In genomic region chr7:107579546-107579880, GRCh38 we compare ENCODE assay signal across 8 cellular contexts. TPM values are rescaled to one million over a fixed set of nuclear protein-coding genes. Genes with fewer than 3 reads are reported as not detected.
A peak's percentile ranks its signal among the peaks of the same experiment; 100 is the strongest.
DNase-seq lines count a peak whose midpoint lies in the region; ATAC-seq and TF ChIP-seq lines count a peak whose summit lies in the region.

No MANE protein-coding gene starts in this region.

- H3K79me2 ChIP-seq in MM.1S (ENCODE audit: low read length) = peaks cover 6% of the 10 kb centered on the region; the same call in 1 of the 2 replicates

- H3K9ac ChIP-seq in MM.1S (ENCODE audit: low read length) (peak overlapping the region; percentile 62), duodenal mucosa (ENCODE audit: low read depth in 1 of 2, low read length in 2 of 2) (peak overlapping the region; percentile 90 to 92)

- H3K9me3 ChIP-seq in Caco-2 (no peaks in the 10 kb centered on the region), MM.1S (replicated peaks; ENCODE audit: insufficient read depth, low read length) (no peaks in the 10 kb centered on the region), duodenal mucosa (ENCODE audit: control insufficient read depth in 1 of 2, low read length in 2 of 2) (no peaks in the 10 kb centered on the region)
- H3K9me3 ChIP-seq in naive thymus-derived CD4-positive, alpha-beta T cell (ENCODE audit: control insufficient read depth in 2 of 3, low read length in 3 of 3) = no peaks in the 10 kb centered on the region

- peak overlapping the region; percentile 94 for H3K27ac Mint-ChIP-seq in Caco-2 (ENCODE audit: unreplicated experiment)
- peak overlapping the region; percentile 43 to 93 (median 87) for H3K27ac Mint-ChIP-seq in naive thymus-derived CD4-positive, alpha-beta T cell

- no peak for ATAC-seq in naive thymus-derived CD4-positive, alpha-beta T cell
- no peak for ATAC-seq in HG03521 (IDR thresholded peaks at IDR 0.05; ENCODE audit: unreplicated experiment)

- H3K27ac ChIP-seq in MM.1S (ENCODE audit: low read length) = peak overlapping the region; percentile 14; the same call in 1 of the 2 replicates
- peak overlapping the region; percentile 71 for H3K27ac ChIP-seq in duodenal mucosa (ENCODE audit: low read depth, low read length)
- H3K27ac ChIP-seq in naive thymus-derived CD4-positive, alpha-beta T cell (ENCODE audit: low read depth, low read length) = peak overlapping the region; percentile 72

- TSS peak; percentile 76 for BruUV-seq in Caco-2 (replicated peaks; lab: Mats Ljungman, UMichigan)

- no peaks in the 10 kb centered on the region for H3K27me3 Mint-ChIP-seq in Caco-2 (ENCODE audit: insufficient read depth, unreplicated experiment)
- H3K27me3 Mint-ChIP-seq in naive thymus-derived CD4-positive, alpha-beta T cell = no peaks in the 10 kb centered on the region

- TF ChIP-seq CTCF in Caco-2 (IDR thresholded peaks at IDR 0.05; ENCODE audit: insufficient read depth in 1 of 2, low read depth in 1 of 2, low read length in 1 of 2, severe bottlenecking in 1 of 2, unreplicated experiment in 1 of 2) (no peak), MM.1S (IDR thresholded peaks at IDR 0.05; ENCODE audit: low read length) (no peak)

- H3K9me2 ChIP-seq in MM.1S (replicated peaks; ENCODE audit: insufficient read depth, low read length) = no peaks in the 10 kb centered on the region

- no peaks in the 10 kb centered on the region for H3K9me3 Mint-ChIP-seq in Caco-2 (ENCODE audit: unreplicated experiment)
- no peaks in the 10 kb centered on the region for H3K9me3 Mint-ChIP-seq in naive thymus-derived CD4-positive, alpha-beta T cell

- H3K36me3 ChIP-seq in Caco-2 (ENCODE audit: control insufficient read depth, insufficient read depth, low read length) (no peaks in the 10 kb centered on the region), MM.1S (replicated peaks; ENCODE audit: insufficient read depth, low read length) (no peaks in the 10 kb centered on the region), duodenal mucosa (ENCODE audit: control insufficient read depth in 1 of 2, insufficient read depth in 2 of 2, low read length in 2 of 2) (peaks cover 0 to 4% of the 10 kb centered on the region in 2 donors)
- no peaks in the 10 kb centered on the region for H3K36me3 ChIP-seq in naive thymus-derived CD4-positive, alpha-beta T cell (ENCODE audit: control insufficient read depth in 2 of 3, insufficient read depth in 3 of 3, low read length in 3 of 3)

- peak overlapping the region; percentile 90 for H3K4me3 Mint-ChIP-seq in Caco-2 (ENCODE audit: unreplicated experiment)
- H3K4me3 Mint-ChIP-seq in naive thymus-derived CD4-positive, alpha-beta T cell = peak overlapping the region; percentile 83 to 94 (median 90)

- no peak for DNase-seq in Caco-2
- DNase-seq in MM.1S = no peak
- peak in 1 of 9 donors; percentile 16 for DNase-seq in naive thymus-derived CD4-positive, alpha-beta T cell
- no peak for DNase-seq in NCI-H2107 treated with DMSO at 0.1 percent for 48 hours (lab: John Stamatoyannopoulos, UW; ENCODE audit: unreplicated experiment)
- no peak for DNase-seq in DMS79 treated with DMSO at 0.1 percent for 48 hours (lab: John Stamatoyannopoulos, UW)
- no peak for DNase-seq in SK-N-DZ (ENCODE audit: low spot score)

- H4K20me1 ChIP-seq in MM.1S (ENCODE audit: insufficient read depth, low read length) = no peaks in the 10 kb centered on the region

- POLR2A ChIA-PET in Caco-2 (lab: Charles Lee) = interaction anchor here (1.7 kb wide), 1 partner anchor 16 kb away, joined by 14 read pairs; the partner anchor contains the start of genes COG5 and DUS4L
- POLR2A ChIA-PET in naive thymus-derived CD4-positive, alpha-beta T cell (lab: Charles Lee) = interaction anchor here (0.6 to 1.9 kb wide), 2 partner anchors 15 to 355 kb away, joined by 3 to 15 read pairs; partner anchors contain the start of genes COG5 and DUS4L

- intact Hi-C loops in Caco-2 (cut with micrococcal nuclease; ENCODE audit: unreplicated experiment) = no loop called here
- intact Hi-C loops in naive thymus-derived CD4-positive, alpha-beta T cell (cut with micrococcal nuclease) = loop anchor here in 1 of 2 donors (1.0 kb wide), 2 partner anchors 15 to 164 kb away; no protein-coding TSS in a partner anchor

- CTCF ChIA-PET in Caco-2 (lab: Charles Lee) = interaction anchor here (1.3 kb wide), 1 partner anchor 16 kb away, joined by 4 read pairs; the partner anchor contains the start of genes COG5 and DUS4L
- CTCF ChIA-PET in naive thymus-derived CD4-positive, alpha-beta T cell (lab: Charles Lee) = no interaction called here

- H3K27me3 ChIP-seq in Caco-2 (replicated peaks; ENCODE audit: control insufficient read depth, insufficient read depth, low read length) = no peaks in the 10 kb centered on the region
- H3K27me3 ChIP-seq in MM.1S (replicated peaks; ENCODE audit: insufficient read depth, low read length) = no peaks in the 10 kb centered on the region
- H3K27me3 ChIP-seq in duodenal mucosa (ENCODE audit: control insufficient read depth in 1 of 2, insufficient read depth in 2 of 2, low read length in 2 of 2) = no peaks in the 10 kb centered on the region
- H3K27me3 ChIP-seq in naive thymus-derived CD4-positive, alpha-beta T cell (ENCODE audit: control insufficient read depth in 2 of 2, insufficient read depth in 2 of 2, low read length in 2 of 2) = no peaks in the 10 kb centered on the region

- H3K4me2 ChIP-seq in MM.1S (ENCODE audit: low read depth, low read length) = peak overlapping the region; percentile 95

- peaks cover 7% of the 10 kb centered on the region for H3F3A ChIP-seq in MM.1S (ENCODE audit: insufficient read depth, low read length)

- H3K4me1 ChIP-seq in Caco-2 = peaks cover 9% of the 10 kb centered on the region
- no peaks in the 10 kb centered on the region for H3K4me1 ChIP-seq in MM.1S (ENCODE audit: low read length)
- H3K4me1 ChIP-seq in duodenal mucosa (ENCODE audit: control insufficient read depth in 1 of 2, insufficient read depth in 2 of 2, low read length in 2 of 2) = peaks cover 10 to 12% of the 10 kb centered on the region in 2 donors
- peaks cover 4 to 8% of the 10 kb centered on the region in 2 donors for H3K4me1 ChIP-seq in naive thymus-derived CD4-positive, alpha-beta T cell (ENCODE audit: control insufficient read depth in 2 of 2, insufficient read depth in 2 of 2, low read length in 2 of 2)

- H3K36me3 Mint-ChIP-seq in Caco-2 (ENCODE audit: insufficient read depth, unreplicated experiment) = peaks cover 17% of the 10 kb centered on the region
- H3K36me3 Mint-ChIP-seq in naive thymus-derived CD4-positive, alpha-beta T cell = peaks cover 0 to 12% (median 5%) of the 10 kb centered on the region in 5 donors

- H3K4me3 ChIP-seq in Caco-2 (ENCODE audit: low read depth, low read length) (peak overlapping the region; percentile 79), MM.1S (ENCODE audit: low read length) (peak overlapping the region; percentile 86), duodenal mucosa (ENCODE audit: low read depth in 1 of 2, low read length in 2 of 2) (peak overlapping the region; percentile 88 to 94)
- H3K4me3 ChIP-seq in naive thymus-derived CD4-positive, alpha-beta T cell (ENCODE audit: low read length) = peak overlapping the region; percentile 97

- H2AFZ ChIP-seq in MM.1S (ENCODE audit: low read length) = peak overlapping the region; percentile 81

- peaks cover 7% of the 10 kb centered on the region for H3K4me1 Mint-ChIP-seq in Caco-2 (ENCODE audit: low read depth, unreplicated experiment)
- H3K4me1 Mint-ChIP-seq in naive thymus-derived CD4-positive, alpha-beta T cell = peaks cover 6 to 34% (median 25%) of the 10 kb centered on the region in 7 donors

RNA-seq across cellular contexts. Expression of gene BCAP29, which starts 0.5 kb away (rescaled TPM):
- 30.4 and 35.3 TPM in 2 replicates for total RNA-seq in Caco-2 (2022)
- 10 to 100 TPM; 10.5 to 38.7 (median 14.4) TPM for total RNA-seq in naive thymus-derived CD4-positive, alpha-beta T cell
- 10 to 100 TPM; 32.5 to 35.4 TPM for polyA plus RNA-seq in naive thymus-derived CD4-positive, alpha-beta T cell
- 23.7 and 23.8 TPM in 2 replicates for polyA plus RNA-seq in SK-N-DZ (2014; cell fraction: cytosol; rRNA removed)
- 16.1 and 17.5 TPM in 2 replicates for polyA plus RNA-seq in SK-N-DZ (2014; cell fraction: nucleus; rRNA removed)

RNA-seq across cellular contexts. Expression of gene DUS4L, which starts 15.7 kb away (rescaled TPM):
- total RNA-seq in Caco-2 (2022) = 17.5 and 19.3 TPM in 2 replicates
- 10 to 100 TPM; 10.0 to 14.1 (median 11.2) TPM for total RNA-seq in naive thymus-derived CD4-positive, alpha-beta T cell
- 1 to 10 TPM; 7.5 to 7.9 TPM for polyA plus RNA-seq in naive thymus-derived CD4-positive, alpha-beta T cell
- polyA plus RNA-seq in SK-N-DZ (2014; cell fraction: cytosol; rRNA removed) = 19.6 and 20.0 TPM in 2 replicates
- polyA plus RNA-seq in SK-N-DZ (2014; cell fraction: nucleus; rRNA removed) = 20.9 and 28.7 TPM in 2 replicates

RNA-seq across cellular contexts. Expression of gene COG5, which starts 15.8 kb away (rescaled TPM):
- total RNA-seq in Caco-2 (2022) = 43.9 and 45.5 TPM in 2 replicates
- total RNA-seq in naive thymus-derived CD4-positive, alpha-beta T cell = 10 to 100 TPM; 38.3 to 77.0 (median 60.7) TPM
- 10 to 100 TPM; 24.7 to 39.6 TPM for polyA plus RNA-seq in naive thymus-derived CD4-positive, alpha-beta T cell
- 20.9 and 33.2 TPM in 2 replicates for polyA plus RNA-seq in SK-N-DZ (2014; cell fraction: cytosol; rRNA removed)
- 17.4 and 18.2 TPM in 2 replicates for polyA plus RNA-seq in SK-N-DZ (2014; cell fraction: nucleus; rRNA removed)

Comparison
In these comparisons a context has a peak if more than half of its experiments do, and no peak if none do; other contexts are left out.
1. H3K27ac ChIP-seq: peak in every context shown above with its lines; median percentile 72 in naive thymus-derived CD4-positive, alpha-beta T cell; 71 in duodenal mucosa; 14 in MM.1S.